In the genomic region with DNA sequence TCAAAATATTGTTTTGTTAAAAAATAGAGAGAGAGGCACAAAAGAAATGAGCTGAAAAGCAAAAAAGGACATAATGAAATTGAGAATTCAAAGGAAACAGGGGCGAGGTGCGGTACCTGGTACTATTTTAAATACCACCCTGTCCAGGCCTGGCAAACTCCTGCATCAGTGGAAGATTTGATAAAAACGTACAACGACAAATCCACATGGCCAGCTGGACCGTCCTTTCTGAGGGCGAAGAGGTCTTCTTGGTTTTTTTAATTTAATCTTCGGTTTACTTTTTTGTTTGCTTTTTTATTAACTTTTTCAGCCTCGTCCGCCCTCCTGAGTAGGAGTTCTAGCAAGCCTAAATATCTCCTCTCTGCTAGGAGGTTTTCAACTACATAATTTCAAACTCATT, we compare ENCODE assay signal across 21 cellular contexts. TPM values are rescaled to one million over a fixed set of nuclear protein-coding genes. Genes with fewer than 3 reads are reported as not detected.
DNase-seq lines count a peak whose midpoint lies in the region; ATAC-seq, FAIRE-seq and TF ChIP-seq lines count a peak whose summit lies in the region.
"Had no signal": no experiment of that assay in that cellular context is flagged by ENCODE, and none has a peak within 500 bp of the region (broad histone marks: within the 10 kb centered on the region; RNA-seq: fewer than 3 reads in every experiment).

No MANE protein-coding gene starts in this region.

- H3K9me3 Mint-ChIP-seq in CD4-positive, CD25-positive, alpha-beta regulatory T cell: peaks cover 0 to 1% (median 0%) of the 10 kb centered on the region in 7 donors
- H3K9me3 Mint-ChIP-seq in IgD-negative memory B cell: peaks cover 0 to 6% (median 0%) of the 10 kb centered on the region in 3 donors
- H3K9me3 Mint-ChIP-seq in activated naive CD4-positive, alpha-beta T cell treated with anti-CD3 and anti-CD28 coated beads, Interleukin-2, amount 50 U/mL, for 72 hours: no peaks in the 10 kb centered on the region
- no peaks in the 10 kb centered on the region for H3K9me3 Mint-ChIP-seq in naive thymus-derived CD8-positive, alpha-beta T cell

- H3K27me3 Mint-ChIP-seq in CD4-positive, CD25-positive, alpha-beta regulatory T cell: peaks cover 6% of the 10 kb centered on the region
- peaks cover 43% of the 10 kb centered on the region for H3K27me3 Mint-ChIP-seq in IgD-negative memory B cell
- H3K27me3 Mint-ChIP-seq in naive thymus-derived CD8-positive, alpha-beta T cell: no peaks in the 10 kb centered on the region

- POLR2A ChIA-PET in naive thymus-derived CD8-positive, alpha-beta T cell (lab: Charles Lee): interaction anchor here (0.7 to 17.4 kb wide), 11 partner anchors 9 to 1283 kb away, joined by 3 to 1316 read pairs (median 21); partner anchors contain the start of gene BCL11B
- POLR2A ChIA-PET in HepG2 (lab: Yijun Ruan, JAX): no interaction called here

- DNase-seq in CD4-positive, CD25-positive, alpha-beta regulatory T cell: peak in 1 of 3 donors; percentile 58
- no peak for DNase-seq in activated naive CD4-positive, alpha-beta T cell treated with anti-CD3 and anti-CD28 coated beads, Interleukin-2, amount 50 U/mL, for 72 hours (ENCODE audit: low spot score in 2 of 2)
- DNase-seq in naive thymus-derived CD8-positive, alpha-beta T cell: peak in 1 of 10 donors; percentile 5
- no peak for DNase-seq in ascending aorta (ENCODE audit: low spot score in 2 of 2)
- DNase-seq in occipital lobe (lab: John Stamatoyannopoulos, UW): no peak
- DNase-seq in KBM-7: no peak
- DNase-seq in HepG2 (ENCODE audit: low spot score): no peak
- DNase-seq: activated CD4-positive, CD25-positive, alpha-beta regulatory T cell treated with anti-CD3 and anti-CD28 coated beads, Interleukin-2, amount 50 U/mL, for 72 hours; AML-193; cortex of kidney; DMS 273 treated with DMSO at 0.1 percent for 48 hours; GM23248; IMR-90; NCI-H187 treated with DMSO at 0.1 percent for 48 hours; SHP77 treated with DMSO at 0.1 percent for 48 hours; stimulated activated CD4-positive, alpha-beta T cell treated with anti-CD3 and anti-CD28 coated beads, Interleukin-4, amount 100 ng/mL, for 4 hours; thyroid gland had no signal

- TF ChIP-seq POLR2A in HepG2 (IDR thresholded peaks at IDR 0.05; ENCODE audit: insufficient read depth in 1 of 2, low read depth in 2 of 2, low read length in 2 of 2): no peak

- peaks cover 35% of the 10 kb centered on the region for H3K36me3 ChIP-seq in CD4-positive, CD25-positive, alpha-beta regulatory T cell (ENCODE audit: control insufficient read depth, insufficient read depth, low read length)
- H3K36me3 ChIP-seq in ascending aorta: no peaks in the 10 kb centered on the region
- no peaks in the 10 kb centered on the region for H3K36me3 ChIP-seq in HepG2 (replicated peaks in 1 of 2; ENCODE audit: control insufficient read depth in 1 of 2, insufficient read depth in 2 of 2, low read length in 2 of 2)
- H3K36me3 ChIP-seq: gastroesophageal sphincter, thyroid gland had no signal

- 4% methylated on average over 9 of the region's 9 CpGs for WGBS in HepG2 (ENCODE audit: low lambda C conversion rate)

- no peak for FAIRE-seq in HepG2 (lab: Jason Lieb, UNC)

- ATAC-seq in CD4-positive, CD25-positive, alpha-beta regulatory T cell (ENCODE audit: low read depth in 2 of 2): no peak
- ATAC-seq in activated naive CD4-positive, alpha-beta T cell treated with anti-CD3 and anti-CD28 coated beads, Interleukin-2, amount 50 U/mL, for 72 hours: no peak
- no peak for ATAC-seq in naive thymus-derived CD8-positive, alpha-beta T cell
- ATAC-seq in HepG2: no peak
- ATAC-seq: gastroesophageal sphincter had no signal

- TF ChIP-seq EP300 in HepG2 (IDR thresholded peaks at IDR 0.05; ENCODE audit: low read depth in 2 of 2, low read length in 2 of 2): no peak
- TF ChIP-seq EP300 in HepG2 (CRISPR knock-in tag; IDR thresholded peaks at IDR 0.05; ENCODE audit: borderline replicate concordance): no peak

- no peak overlapping the region for H2AFZ ChIP-seq in HepG2 (ENCODE audit: low read length)
- H2AFZ ChIP-seq: GM23248, parathyroid adenoma had no signal

- no peaks in the 10 kb centered on the region for H4K20me1 ChIP-seq in HepG2 (ENCODE audit: insufficient read depth, low read length)

- H3K4me1 Mint-ChIP-seq in CD4-positive, CD25-positive, alpha-beta regulatory T cell: peaks cover 17 to 98% (median 67%) of the 10 kb centered on the region in 4 donors
- peaks cover 0 to 3% (median 2%) of the 10 kb centered on the region in 3 donors for H3K4me1 Mint-ChIP-seq in IgD-negative memory B cell
- H3K4me1 Mint-ChIP-seq in naive thymus-derived CD8-positive, alpha-beta T cell: peaks cover 40 to 98% (median 93%) of the 10 kb centered on the region in 4 donors

- no peak overlapping the region for H3K9ac ChIP-seq in HepG2 (ENCODE audit: insufficient read depth, low read depth, low read length)
- H3K9ac ChIP-seq: GM23248, parathyroid adenoma had no signal

- no peak overlapping the region for H3K4me2 ChIP-seq in HepG2 (ENCODE audit: low read depth, low read length)

- H3K79me2 ChIP-seq in HepG2 (ENCODE audit: insufficient read depth, low read length): no peaks in the 10 kb centered on the region
- H3K79me2 ChIP-seq: parathyroid adenoma had no signal

- no TSS peak for BruUV-seq in HepG2 (replicated peaks; lab: Mats Ljungman, UMichigan)

- no peak for TF ChIP-seq RAD21 in HepG2 (CRISPR knock-in tag; IDR thresholded peaks at IDR 0.05)

- CTCF ChIA-PET in HepG2 (lab: Yijun Ruan, JAX; ENCODE audit: low intra/inter-chr PET ratio, low total read pairs): no interaction called here

- H3K9me3 ChIP-seq in CD4-positive, CD25-positive, alpha-beta regulatory T cell (ENCODE audit: control insufficient read depth in 2 of 2, low read length in 2 of 2): no peaks in the 10 kb centered on the region
- H3K9me3 ChIP-seq in ascending aorta: no peaks in the 10 kb centered on the region
- H3K9me3 ChIP-seq in HepG2 (ENCODE audit: low read length): no peaks in the 10 kb centered on the region
- H3K9me3 ChIP-seq: gastroesophageal sphincter, thyroid gland had no signal

- peak overlapping the region; percentile 94 to 99 (median 96) for H3K4me3 Mint-ChIP-seq in CD4-positive, CD25-positive, alpha-beta regulatory T cell
- H3K4me3 Mint-ChIP-seq in IgD-negative memory B cell: peak overlapping the region in 1 of 4 donors; percentile 45
- H3K4me3 Mint-ChIP-seq in naive thymus-derived CD8-positive, alpha-beta T cell: peak overlapping the region; percentile 88 to 100 (median 98)

- peak overlapping the region; percentile 100 for H3K27ac Mint-ChIP-seq in CD4-positive, CD25-positive, alpha-beta regulatory T cell
- H3K27ac Mint-ChIP-seq in IgD-negative memory B cell: peak overlapping the region in 2 of 3 donors; percentile 65 to 74
- H3K27ac Mint-ChIP-seq in activated naive CD4-positive, alpha-beta T cell treated with anti-CD3 and anti-CD28 coated beads, Interleukin-2, amount 50 U/mL, for 72 hours: peak overlapping the region; percentile 91 to 98
- H3K27ac Mint-ChIP-seq in naive thymus-derived CD8-positive, alpha-beta T cell: peak overlapping the region; percentile 99 to 100 (median 100)

- peak overlapping the region; percentile 99 for H3K27ac ChIP-seq in CD4-positive, CD25-positive, alpha-beta regulatory T cell (ENCODE audit: insufficient read depth, low read length, poor library complexity, severe bottlenecking)
- no peak overlapping the region for H3K27ac ChIP-seq in ascending aorta
- no peak overlapping the region for H3K27ac ChIP-seq in HepG2 (ENCODE audit: extremely low read length, insufficient read depth, low read length)
- H3K27ac ChIP-seq: gastroesophageal sphincter, GM23248, parathyroid adenoma, thyroid gland had no signal

- TF ChIP-seq CTCF in ascending aorta (IDR thresholded peaks at IDR 0.05) (no peak), HepG2 (CRISPR knock-in tag; IDR thresholded peaks at IDR 0.05) (no peak)

- intact Hi-C loops in ascending aorta (cut with DNase I) (no loop called here), HepG2 (cut with micrococcal nuclease; ENCODE audit: unreplicated experiment) (loop anchor here (10.0 kb wide), 1 partner anchor 1965 kb away; no protein-coding TSS in a partner anchor)

- peaks cover 100% of the 10 kb centered on the region for H3K4me1 ChIP-seq in CD4-positive, CD25-positive, alpha-beta regulatory T cell (ENCODE audit: control insufficient read depth, insufficient read depth, low read length, poor library complexity, severe bottlenecking)
- H3K4me1 ChIP-seq in ascending aorta (no peaks in the 10 kb centered on the region), HepG2 (ENCODE audit: insufficient read depth, low read length) (no peaks in the 10 kb centered on the region)
- H3K4me1 ChIP-seq: gastroesophageal sphincter, parathyroid adenoma had no signal

- H3K4me3 ChIP-seq in CD4-positive, CD25-positive, alpha-beta regulatory T cell (ENCODE audit: low read depth, low read length): peak overlapping the region; percentile 99
- H3K4me3 ChIP-seq in ascending aorta: no peak overlapping the region
- no peak overlapping the region for H3K4me3 ChIP-seq in HepG2 (replicated peaks in 1 of 3; ENCODE audit: insufficient read depth in 1 of 3, low read depth in 2 of 3, low read length in 3 of 3)
- H3K4me3 ChIP-seq: gastroesophageal sphincter, GM23248, thyroid gland had no signal

- H3K36me3 Mint-ChIP-seq in CD4-positive, CD25-positive, alpha-beta regulatory T cell: peaks cover 73% of the 10 kb centered on the region
- peaks cover 3% of the 10 kb centered on the region for H3K36me3 Mint-ChIP-seq in IgD-negative memory B cell
- H3K36me3 Mint-ChIP-seq in activated naive CD4-positive, alpha-beta T cell treated with anti-CD3 and anti-CD28 coated beads, Interleukin-2, amount 50 U/mL, for 72 hours: peaks cover 50 to 92% of the 10 kb centered on the region in 2 donors
- peaks cover 14 to 90% (median 64%) of the 10 kb centered on the region in 3 donors for H3K36me3 Mint-ChIP-seq in naive thymus-derived CD8-positive, alpha-beta T cell

- no peaks in the 10 kb centered on the region for H3K27me3 ChIP-seq in CD4-positive, CD25-positive, alpha-beta regulatory T cell (ENCODE audit: control insufficient read depth, insufficient read depth, low read length)
- no peaks in the 10 kb centered on the region for H3K27me3 ChIP-seq in ascending aorta
- peaks cover 3 to 81% of the 10 kb centered on the region in 2 experiments; a peak in 4 of 5 replicates for H3K27me3 ChIP-seq in HepG2 (ENCODE audit: control insufficient read depth in 1 of 2, insufficient read depth in 2 of 2, low read length in 2 of 2)
- H3K27me3 ChIP-seq: thyroid gland had no signal

- in situ Hi-C loops in KBM-7 (cut with MboI; ENCODE audit: low pct_unique_long_range_greater_than_20kb, low sequenced_read_pairs): no loop called here
- in situ Hi-C loops in HepG2 (cut with HindIII; ENCODE audit: extremely low pct_ligation_motif_present, low pct_unique_long_range_greater_than_20kb): loop anchor here (10.0 to 25.0 kb wide), 3 partner anchors 135 to 1273 kb away; no protein-coding TSS in a partner anchor

RNA-seq across cellular contexts. Expression of gene BCL11B, which starts 11.9 kb away (rescaled TPM):
- total RNA-seq in CD4-positive, CD25-positive, alpha-beta regulatory T cell: 210 TPM
- 1 to 10 TPM; 5.3 to 5.7 (median 5.4) TPM for polyA plus RNA-seq in CD4-positive, CD25-positive, alpha-beta regulatory T cell
- polyA plus RNA-seq in IgD-negative memory B cell (0.38 TPM), HepG2 (2011; rRNA removed) (not detected in 2 replicates)
- 10 to 100 TPM; 57.8 to 65.7 TPM for total RNA-seq in activated naive CD4-positive, alpha-beta T cell treated with anti-CD3 and anti-CD28 coated beads, Interleukin-2, amount 50 U/mL, for 72 hours
- total RNA-seq in naive thymus-derived CD8-positive, alpha-beta T cell: 100 to 1,000 TPM; 206 to 209 TPM
- 10 to 100 TPM in 1 of 3 donors, 1 to 10 TPM in 2; 8.2 to 12.1 (median 9.5) TPM for polyA plus RNA-seq in naive thymus-derived CD8-positive, alpha-beta T cell
- total RNA-seq in ascending aorta (0.85 TPM), occipital lobe (27.0 TPM), HepG2 (2016; rRNA removed; fragmentation: Illumina TruSeq; extraction: Trizol) (not detected in 2 replicates)
- not detected in 2 replicates for total RNA-seq in HepG2 (2016; cell fraction: cytosol; rRNA removed; fragmentation: Illumina TruSeq; extraction: Trizol; ENCODE audit: low read depth)
- not detected in 2 replicates for total RNA-seq in HepG2 (2016; cell fraction: insoluble cytoplasmic fraction; rRNA removed; fragmentation: Illumina TruSeq; extraction: Trizol)
- total RNA-seq in HepG2 (2016; cell fraction: membrane; rRNA removed; fragmentation: Illumina TruSeq; extraction: Trizol): not detected in 2 replicates
- not detected in 2 replicates for total RNA-seq in HepG2 (2016; cell fraction: nucleus; rRNA removed; fragmentation: Illumina TruSeq; extraction: Trizol)
- polyA plus RNA-seq in HepG2 (2011; cell fraction: cytosol; rRNA removed): not detected in 2 replicates
- 0.02 and 0.03 TPM in 2 replicates for polyA plus RNA-seq in HepG2 (2011; cell fraction: nucleus; rRNA removed)
- not detected in 2 replicates for polyA plus RNA-seq in HepG2 (2012)
- not detected in 2 replicates for polyA plus RNA-seq in HepG2 (2016; cell fraction: cytosol; fragmentation: Illumina TruSeq; extraction: Trizol; ENCODE audit: low read depth)
- not detected in 2 replicates for polyA plus RNA-seq in HepG2 (2016; cell fraction: insoluble cytoplasmic fraction; fragmentation: Illumina TruSeq; extraction: Trizol; ENCODE audit: low read depth)
- not detected in 2 replicates for polyA plus RNA-seq in HepG2 (2016; cell fraction: membrane; fragmentation: Illumina TruSeq; extraction: Trizol; ENCODE audit: low read depth)
- polyA plus RNA-seq in HepG2 (2016; cell fraction: nucleus; fragmentation: Illumina TruSeq; extraction: Trizol; ENCODE audit: insufficient read depth, low read depth): not detected in 2 replicates
- polyA minus RNA-seq in HepG2 (2011; rRNA and poly(A)+ RNA removed; ENCODE audit: low replicate concordance): not detected in 2 replicates
- polyA minus RNA-seq in HepG2 (2011; cell fraction: cytosol; rRNA and poly(A)+ RNA removed): not detected in 2 replicates
- polyA minus RNA-seq in HepG2 (2011; cell fraction: nucleus; rRNA and poly(A)+ RNA removed): under 0.01 TPM in 1 of 2 replicates, not detected in the other
- total RNA-seq: GM23248, NCI-H460 had no signal
- polyA plus RNA-seq: GM23248, IMR-90 had no signal

Comparison
In these comparisons a context has a peak if more than half of its experiments do, and no peak if none do; other contexts are left out.
1. RNA of gene BCL11B, which starts 11.9 kb away (total RNA-seq): 210 TPM in CD4-positive, CD25-positive, alpha-beta regulatory T cell (single experiment), 206 to 209 TPM in naive thymus-derived CD8-positive, alpha-beta T cell, 57.8 to 65.7 TPM in activated naive CD4-positive, alpha-beta T cell treated with anti-CD3 and anti-CD28 coated beads, Interleukin-2, amount 50 U/mL, for 72 hours and 27.0 TPM in occipital lobe (single experiment); 0.85 TPM in ascending aorta (single experiment) and not detected in HepG2; every median in the first group is over 10 times any median in the second.
2. Peak in every context shown above with its lines, with median percentiles within 50 percentile points of each other: H3K27ac Mint-ChIP-seq.